Comparison of ENCODE assay signal across 9 cellular contexts in the genomic region with DNA sequence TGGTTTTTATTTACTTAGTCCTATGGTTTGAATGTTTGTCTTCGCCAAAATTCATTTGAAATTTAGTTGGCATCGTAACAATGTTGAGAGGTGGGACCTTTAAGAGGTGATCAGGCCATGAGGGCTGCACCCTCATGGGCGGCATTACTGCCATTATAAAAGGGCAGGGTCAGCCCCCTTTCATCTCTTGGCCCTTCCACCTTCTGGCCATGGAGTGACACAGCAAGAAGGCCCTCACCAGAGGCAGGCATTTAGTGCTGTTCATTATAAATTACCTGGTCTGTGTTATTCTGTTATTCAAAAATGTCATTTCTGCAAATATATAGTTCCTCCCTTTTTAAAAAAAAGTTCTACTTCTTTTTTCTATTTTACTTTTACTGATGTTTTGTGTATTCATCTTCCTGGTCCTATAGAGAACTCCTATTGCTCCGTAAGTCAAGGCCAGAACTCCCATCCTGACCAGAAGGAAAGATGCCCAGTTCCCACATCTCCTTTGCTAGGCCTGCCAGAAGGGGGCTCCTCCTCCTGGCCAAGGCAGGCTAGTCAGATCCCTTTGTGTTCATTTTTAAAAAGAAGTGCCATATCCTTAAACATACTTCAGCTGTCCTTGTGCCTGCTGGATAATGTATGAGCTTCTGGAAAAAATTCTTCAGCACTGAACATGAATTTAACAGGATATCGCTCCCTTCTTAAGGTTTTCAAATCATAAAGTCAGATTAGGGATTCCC. TPM values are rescaled to one million over a fixed set of nuclear protein-coding genes. Genes with fewer than 3 reads are reported as not detected.
DNase-seq lines count a peak whose midpoint lies in the region; ATAC-seq, FAIRE-seq and TF ChIP-seq lines count a peak whose summit lies in the region.
"Had no signal": no experiment of that assay in that cellular context is flagged by ENCODE, and none has a peak within 500 bp of the region (broad histone marks: within the 10 kb centered on the region; RNA-seq: fewer than 3 reads in every experiment).

No MANE protein-coding gene starts in this region.

- no peaks in the 10 kb centered on the region for H3K79me2 ChIP-seq in DND-41 (ENCODE audit: insufficient read depth, low read length)

- H3K27ac Mint-ChIP-seq in activated naive CD4-positive, alpha-beta T cell treated with anti-CD3 and anti-CD28 coated beads, Interleukin-2, amount 50 U/mL, for 72 hours = no peak overlapping the region

- H2AFZ ChIP-seq in DND-41 (ENCODE audit: low read depth, low read length) = no peak overlapping the region

- H4K20me1 ChIP-seq in DND-41 (ENCODE audit: insufficient read depth, low read length) = no peaks in the 10 kb centered on the region

- H3K4me2 ChIP-seq in DND-41 (ENCODE audit: insufficient read depth, low read length) = no peak overlapping the region

- no peaks in the 10 kb centered on the region for H3K36me3 Mint-ChIP-seq in activated naive CD4-positive, alpha-beta T cell treated with anti-CD3 and anti-CD28 coated beads, Interleukin-2, amount 50 U/mL, for 72 hours
- H3K36me3 Mint-ChIP-seq: stimulated activated naive B cell treated with anti-CD40 and anti-IgM and Interleukin-4, amounts not matched to agents 10 μg/mL and 1 μg/mL and 100 μg/mL, for 72 hours had no signal

- H3K27ac ChIP-seq in DND-41 (ENCODE audit: low read length) = no peak overlapping the region
- no peak overlapping the region for H3K27ac ChIP-seq in brain microvascular endothelial cell
- peak overlapping the region; percentile 45 for H3K27ac ChIP-seq in muscle layer of colon (ENCODE audit: low read depth, low read length)

- DNase-seq in DND-41 = no peak
- DNase-seq in MG63 = peak; percentile 40
- no peak for DNase-seq in brain microvascular endothelial cell
- no peak for DNase-seq in activated naive CD4-positive, alpha-beta T cell treated with anti-CD3 and anti-CD28 coated beads, Interleukin-2, amount 50 U/mL, for 72 hours (ENCODE audit: low spot score in 2 of 2)
- no peak for DNase-seq in frontal cortex (ENCODE audit: low spot score in 2 of 2)
- DNase-seq: stimulated activated naive B cell treated with anti-CD40 and anti-IgM and Interleukin-4, amounts not matched to agents 10 μg/mL and 1 μg/mL and 100 μg/mL, for 72 hours had no signal

- no peaks in the 10 kb centered on the region for H3K36me3 ChIP-seq in DND-41 (ENCODE audit: insufficient read depth, low read length)
- H3K36me3 ChIP-seq in MG63 = no peaks in the 10 kb centered on the region
- H3K36me3 ChIP-seq in brain microvascular endothelial cell (replicated peaks) = no peaks in the 10 kb centered on the region
- H3K36me3 ChIP-seq in muscle layer of colon (ENCODE audit: insufficient read depth, low read length) = peaks cover 8% of the 10 kb centered on the region

- no peak overlapping the region for H3K9ac ChIP-seq in DND-41 (ENCODE audit: low read depth, low read length)
- H3K9ac ChIP-seq in muscle layer of colon (ENCODE audit: low read length) = no peak overlapping the region

- TF ChIP-seq CTCF in DND-41 (IDR thresholded peaks at IDR 0.05; ENCODE audit: borderline replicate concordance, extremely low read depth, low read length, poor library complexity, severe bottlenecking) (peak; percentile 52), brain microvascular endothelial cell (IDR thresholded peaks at IDR 0.05; ENCODE audit: low read depth, low read length, missing control alignments) (peak; percentile 82)

- no peaks in the 10 kb centered on the region for H3K9me3 ChIP-seq in DND-41 (ENCODE audit: insufficient read depth, low read length, severe bottlenecking)
- H3K9me3 ChIP-seq in MG63 = no peaks in the 10 kb centered on the region; the same call in 1 of the 2 replicates
- H3K9me3 ChIP-seq in muscle layer of colon (ENCODE audit: low read length) = no peaks in the 10 kb centered on the region

- H3K9me3 Mint-ChIP-seq in activated naive CD4-positive, alpha-beta T cell treated with anti-CD3 and anti-CD28 coated beads, Interleukin-2, amount 50 U/mL, for 72 hours = no peaks in the 10 kb centered on the region
- H3K9me3 Mint-ChIP-seq: stimulated activated naive B cell treated with anti-CD40 and anti-IgM and Interleukin-4, amounts not matched to agents 10 μg/mL and 1 μg/mL and 100 μg/mL, for 72 hours had no signal

- H3K27me3 ChIP-seq in DND-41 (ENCODE audit: insufficient read depth, low read length, poor library complexity) (no peaks in the 10 kb centered on the region), MG63 (peaks cover 3% of the 10 kb centered on the region), brain microvascular endothelial cell (replicated peaks) (no peaks in the 10 kb centered on the region), muscle layer of colon (ENCODE audit: control insufficient read depth in 1 of 2, insufficient read depth in 2 of 2, low read length in 2 of 2) (no peaks in the 10 kb centered on the region)

- H3K4me1 ChIP-seq in DND-41 (ENCODE audit: insufficient read depth, low read length) = peaks cover 10% of the 10 kb centered on the region
- H3K4me1 ChIP-seq in muscle layer of colon (ENCODE audit: insufficient read depth, low read length) = peaks cover 47% of the 10 kb centered on the region

- in situ Hi-C loops in brain microvascular endothelial cell (cut with HindIII; ENCODE audit: low pct_ligation_motif_present, low sequenced_read_pairs) = no loop called here

- ATAC-seq in DND-41 (ENCODE audit: insufficient read depth, low read depth) (no peak), HG02763 (IDR thresholded peaks at IDR 0.05; ENCODE audit: unreplicated experiment) (no peak), HG03175 (IDR thresholded peaks at IDR 0.05; ENCODE audit: unreplicated experiment) (no peak)
- ATAC-seq in activated naive CD4-positive, alpha-beta T cell treated with anti-CD3 and anti-CD28 coated beads, Interleukin-2, amount 50 U/mL, for 72 hours = no peak
- ATAC-seq: stimulated activated naive B cell treated with anti-CD40 and anti-IgM and Interleukin-4, amounts not matched to agents 10 μg/mL and 1 μg/mL and 100 μg/mL, for 72 hours had no signal

- no peak overlapping the region for H3K4me3 ChIP-seq in DND-41 (ENCODE audit: low read depth in 1 of 2, low read length in 2 of 2)
- no peak overlapping the region for H3K4me3 ChIP-seq in MG63
- no peak overlapping the region for H3K4me3 ChIP-seq in brain microvascular endothelial cell (ENCODE audit: low read depth, low read length)
- H3K4me3 ChIP-seq in muscle layer of colon (ENCODE audit: low read depth in 1 of 2, low read length in 2 of 2) = no peak overlapping the region

- no peak for FAIRE-seq in frontal cortex (lab: Jason Lieb, UNC)

RNA-seq across cellular contexts. Expression of a gene that starts 10.0 kb away (rescaled TPM):
- total RNA-seq in MG63 (2014; rRNA removed; shearing (Covaris generic); ENCODE audit: low replicate concordance) = 21.9 and 42.3 TPM in 2 replicates
- 100 to 1,000 TPM; 161 to 174 TPM for total RNA-seq in activated naive CD4-positive, alpha-beta T cell treated with anti-CD3 and anti-CD28 coated beads, Interleukin-2, amount 50 U/mL, for 72 hours
- total RNA-seq in frontal cortex = 79.9 TPM
